Comparison of ENCODE assay signal across 8 cellular contexts in the genomic region with DNA sequence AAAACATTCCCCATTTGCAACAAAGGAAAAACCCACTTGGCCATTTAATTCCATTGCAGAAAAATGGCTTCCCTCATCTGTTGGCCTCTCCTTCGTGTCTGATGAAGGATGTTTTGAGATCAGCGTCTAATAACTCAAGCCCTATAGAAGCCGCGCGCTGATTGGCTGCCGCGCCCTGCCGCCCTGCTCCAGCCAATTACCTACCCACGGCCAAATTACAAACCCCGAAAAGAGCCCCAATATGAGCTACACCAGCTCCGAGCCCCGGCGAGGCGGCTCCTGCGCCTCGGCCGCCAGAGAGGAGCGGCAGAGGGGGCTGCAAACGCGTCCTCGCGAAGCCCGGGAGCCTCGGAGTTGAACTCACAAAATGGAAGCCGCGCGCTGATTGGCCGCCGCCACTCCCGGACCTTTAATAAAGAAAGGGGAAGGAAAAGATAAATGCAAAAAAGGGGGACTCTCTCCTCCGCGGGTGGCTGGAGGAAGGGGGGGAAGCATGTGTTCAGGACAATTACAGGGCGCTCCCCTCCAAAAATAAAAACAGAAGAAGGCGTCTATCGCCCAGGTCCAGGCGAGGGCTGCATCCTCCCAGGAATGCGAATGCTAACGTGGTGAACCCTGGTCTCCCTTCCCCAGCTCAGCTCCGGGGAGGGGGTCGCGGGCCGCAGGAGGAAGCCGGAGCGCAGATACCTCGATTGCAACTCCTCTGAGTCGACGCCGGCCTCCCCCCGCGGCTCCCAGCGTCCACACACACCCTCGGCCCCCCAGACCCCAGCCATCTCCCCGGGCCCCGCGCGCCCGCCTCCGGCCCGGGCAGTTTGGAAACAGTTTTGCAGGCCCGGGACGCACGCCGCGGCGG. TPM values are rescaled to one million over a fixed set of nuclear protein-coding genes. Genes with fewer than 3 reads are reported as not detected.
DNase-seq lines count a peak whose midpoint lies in the region; TF ChIP-seq lines count a peak whose summit lies in the region.

No MANE protein-coding gene starts in this region.

- no peaks in the 10 kb centered on the region for H3K9me3 Mint-ChIP-seq in activated naive CD4-positive, alpha-beta T cell treated with anti-CD3 and anti-CD28 coated beads for 36 hours
- H3K9me3 Mint-ChIP-seq in neural progenitor cell, result no peaks in the 10 kb centered on the region

- TF ChIP-seq CTCF in NB4 (IDR thresholded peaks at IDR 0.05; ENCODE audit: low read depth, low read length) (no peak), neural progenitor cell (IDR thresholded peaks at IDR 0.05) (no peak)

- peaks cover 29% of the 10 kb centered on the region for H3K4me1 ChIP-seq in neural progenitor cell

- no peaks in the 10 kb centered on the region for H3K36me3 ChIP-seq in neural progenitor cell

- intact Hi-C loops in activated naive CD4-positive, alpha-beta T cell treated with anti-CD3 and anti-CD28 coated beads for 36 hours (cut with micrococcal nuclease), result loop anchor here (1.0 to 2.0 kb wide), 5 partner anchors 9 to 698 kb away; partner anchors contain the start of gene ZCCHC8

- peaks cover 54% of the 10 kb centered on the region for H4K20me1 ChIP-seq in neural progenitor cell (ENCODE audit: low read depth)

- peaks cover 57% of the 10 kb centered on the region for H3F3A ChIP-seq in neural progenitor cell (ENCODE audit: low read depth)

- peaks cover 27% of the 10 kb centered on the region for H3K36me3 Mint-ChIP-seq in activated naive CD4-positive, alpha-beta T cell treated with anti-CD3 and anti-CD28 coated beads for 36 hours (ENCODE audit: low read depth)
- H3K36me3 Mint-ChIP-seq in neural progenitor cell, result peaks cover 14% of the 10 kb centered on the region

- H2AFZ ChIP-seq in neural progenitor cell (replicated peaks), result no peak overlapping the region

- H3K27me3 Mint-ChIP-seq in activated naive CD4-positive, alpha-beta T cell treated with anti-CD3 and anti-CD28 coated beads for 36 hours (ENCODE audit: low read depth), result no peaks in the 10 kb centered on the region
- peaks cover 15% of the 10 kb centered on the region for H3K27me3 Mint-ChIP-seq in neural progenitor cell (ENCODE audit: insufficient read depth, low read depth)

- DNase-seq in ELF-1 (ENCODE audit: low read depth, low spot score), result peak; percentile 98
- peak; percentile 98 for DNase-seq in HCEC 1CT
- DNase-seq in NB4 (ENCODE audit: low read depth), result peak; percentile 99
- DNase-seq in SK-MEL-5 (ENCODE audit: low read depth, low spot score), result peak; percentile 92
- DNase-seq in activated naive CD4-positive, alpha-beta T cell treated with anti-CD3 and anti-CD28 coated beads for 36 hours, result peak; percentile 95
- DNase-seq in foreskin melanocyte, result peak; percentile 92
- peak; percentile 95 for DNase-seq in neural progenitor cell (ENCODE audit: low spot score)
- DNase-seq in stromal cell of bone marrow (ENCODE audit: low read depth), result peak; percentile 92

- H3K4me2 ChIP-seq in neural progenitor cell, result peak overlapping the region; percentile 99

- no peaks in the 10 kb centered on the region for H3K9me3 ChIP-seq in neural progenitor cell (ENCODE audit: low read depth)

- H3K9ac ChIP-seq in neural progenitor cell, result peak overlapping the region; percentile 84

- H3K4me1 Mint-ChIP-seq in activated naive CD4-positive, alpha-beta T cell treated with anti-CD3 and anti-CD28 coated beads for 36 hours (ENCODE audit: low read depth), result peaks cover 32% of the 10 kb centered on the region
- peaks cover 38% of the 10 kb centered on the region for H3K4me1 Mint-ChIP-seq in neural progenitor cell

- H3K4me3 ChIP-seq in NB4 (ENCODE audit: low read depth, low read length), result peak overlapping the region; percentile 78
- H3K4me3 ChIP-seq in neural progenitor cell, result peak overlapping the region; percentile 84

- TF ChIP-seq POLR2A in NB4 (IDR thresholded peaks at IDR 0.05; ENCODE audit: extremely low read depth, insufficient read length), result peak; percentile 78

- in situ Hi-C loops in SK-MEL-5 (cut with HindIII; ENCODE audit: low pct_unique_long_range_greater_than_20kb, low sequenced_read_pairs), result no loop called here

- CTCF ChIA-PET in activated naive CD4-positive, alpha-beta T cell treated with anti-CD3 and anti-CD28 coated beads for 36 hours (lab: Charles Lee), result interaction anchor here (0.6 to 12.5 kb wide), 7 partner anchors 8 to 1602 kb away, joined by 3 to 494 read pairs (median 5); partner anchors contain the start of genes PSMD9, RHOF and RPLP0

- peak overlapping the region; percentile 96 for H3K27ac ChIP-seq in neural progenitor cell

- H3K79me2 ChIP-seq in neural progenitor cell (ENCODE audit: low read depth), result peaks cover 89% of the 10 kb centered on the region

- peak overlapping the region; percentile 97 for H3K4me3 Mint-ChIP-seq in activated naive CD4-positive, alpha-beta T cell treated with anti-CD3 and anti-CD28 coated beads for 36 hours
- H3K4me3 Mint-ChIP-seq in neural progenitor cell, result peak overlapping the region; percentile 92

- no peaks in the 10 kb centered on the region for H3K27me3 ChIP-seq in neural progenitor cell

- peak overlapping the region; percentile 100 for H3K27ac Mint-ChIP-seq in activated naive CD4-positive, alpha-beta T cell treated with anti-CD3 and anti-CD28 coated beads for 36 hours
- H3K27ac Mint-ChIP-seq in neural progenitor cell, result peak overlapping the region; percentile 100

RNA-seq across cellular contexts. Expression of gene SETD1B, which starts 0.7 kb away (rescaled TPM):
- 2.0 TPM in 2 replicates for total RNA-seq in SK-MEL-5 (2014; rRNA removed; shearing (Covaris generic))
- polyA plus RNA-seq in SK-MEL-5 (2015; cell fraction: cytosol; rRNA removed), result 10.4 and 14.4 TPM in 2 replicates
- polyA plus RNA-seq in SK-MEL-5 (2015; cell fraction: nucleus; rRNA removed), result 9.5 and 10.0 TPM in 2 replicates
- 1 to 10 TPM; 8.2 to 8.3 TPM for total RNA-seq in activated naive CD4-positive, alpha-beta T cell treated with anti-CD3 and anti-CD28 coated beads for 36 hours
- total RNA-seq in neural progenitor cell (ENCODE audit: low replicate concordance), result 1.8 and 4.4 TPM in 2 replicates

RNA-seq across cellular contexts. Expression of gene RHOF, which starts 9.6 kb away (rescaled TPM):
- 5.3 and 5.7 TPM in 2 replicates for total RNA-seq in SK-MEL-5 (2014; rRNA removed; shearing (Covaris generic))
- 10.6 and 14.6 TPM in 2 replicates for polyA plus RNA-seq in SK-MEL-5 (2015; cell fraction: cytosol; rRNA removed)
- polyA plus RNA-seq in SK-MEL-5 (2015; cell fraction: nucleus; rRNA removed), result 41.4 and 61.9 TPM in 2 replicates
- total RNA-seq in activated naive CD4-positive, alpha-beta T cell treated with anti-CD3 and anti-CD28 coated beads for 36 hours, result 10 to 100 TPM; 64.4 to 67.5 TPM
- 20.1 and 30.8 TPM in 2 replicates for total RNA-seq in neural progenitor cell (ENCODE audit: low replicate concordance)

RNA-seq across cellular contexts. Expression of gene HPD, which starts 55.6 kb away (rescaled TPM):
- not detected in 2 replicates for total RNA-seq in SK-MEL-5 (2014; rRNA removed; shearing (Covaris generic))
- polyA plus RNA-seq in SK-MEL-5 (2015; cell fraction: cytosol; rRNA removed), result 0.07 TPM in 1 of 2 replicates, not detected in the other
- not detected in 2 replicates for polyA plus RNA-seq in SK-MEL-5 (2015; cell fraction: nucleus; rRNA removed)
- not detected for total RNA-seq in activated naive CD4-positive, alpha-beta T cell treated with anti-CD3 and anti-CD28 coated beads for 36 hours
- total RNA-seq in neural progenitor cell (ENCODE audit: low replicate concordance), result not detected in 2 replicates

Comparison
In these comparisons a context has a peak if more than half of its experiments do, and no peak if none do; other contexts are left out.
1. Peak in every context shown above with its lines: DNase-seq, H3K4me3 ChIP-seq and H3K27ac ChIP-seq.